Comparison of ENCODE assay signal across 8 cellular contexts in genomic region chr10:125064681-125065492, GRCh38.
DNase-seq lines count a peak whose midpoint lies in the region; ATAC-seq and TF ChIP-seq lines count a peak whose summit lies in the region.

No MANE protein-coding gene starts in this region.

- TF ChIP-seq CTCF in mammary epithelial cell (conservative IDR thresholded peaks at IDR 0.05 in 1 of 2, IDR thresholded peaks at IDR 0.05 in 1 of 2; ENCODE audit: extremely low read depth in 1 of 2, insufficient read depth in 1 of 2, low read depth in 1 of 2, low read length in 2 of 2) = no peak
- TF ChIP-seq CTCF in neural crest cell (conservative IDR thresholded peaks at IDR 0.05) = no peak

- H3K27me3 ChIP-seq in ACC112 (ENCODE audit: insufficient read depth, low read length) = no peaks in the 10 kb centered on the region
- H3K27me3 ChIP-seq in mammary epithelial cell (ENCODE audit: insufficient read depth, low read length) = no peaks in the 10 kb centered on the region

- H3K27ac ChIP-seq in ACC112 (ENCODE audit: low read depth, low read length) (peak overlapping the region; percentile 72), mammary epithelial cell (ENCODE audit: insufficient read depth, low read depth, low read length) (peak overlapping the region; percentile 89)

- ATAC-seq in GM18502 (IDR thresholded peaks at IDR 0.05; ENCODE audit: poor library complexity, unreplicated experiment) = peak; percentile 90
- ATAC-seq in HG02870 (IDR thresholded peaks at IDR 0.05; ENCODE audit: unreplicated experiment) = peak; percentile 86

- H3K9me3 Mint-ChIP-seq in neural crest cell = no peaks in the 10 kb centered on the region
- H3K9me3 Mint-ChIP-seq in activated T-helper 1 cell treated with anti-CD3 and anti-CD28 coated beads, Interleukin-12 subunit alpha, Interleukin-12 subunit beta, Interleukin-2, Interleukin-4 antibody, amounts not matched to agents 30 ng/mL and 10 ng/mL and 1 ng/mL, durations not matched to agents 14 hours and 24 hours and 36 hours = no peaks in the 10 kb centered on the region

- H3K4me1 ChIP-seq in ACC112 (ENCODE audit: control insufficient read depth, insufficient read depth, low read length, unreplicated experiment) (peaks cover 38% of the 10 kb centered on the region), mammary epithelial cell (ENCODE audit: insufficient read depth, low read length) (peaks cover 64% of the 10 kb centered on the region)

- peaks cover 2% of the 10 kb centered on the region for H3K36me3 Mint-ChIP-seq in neural crest cell (ENCODE audit: low read depth)
- no peaks in the 10 kb centered on the region for H3K36me3 Mint-ChIP-seq in activated T-helper 1 cell treated with anti-CD3 and anti-CD28 coated beads, Interleukin-12 subunit alpha, Interleukin-12 subunit beta, Interleukin-2, Interleukin-4 antibody, amounts not matched to agents 30 ng/mL and 10 ng/mL and 1 ng/mL, durations not matched to agents 14 hours and 24 hours and 36 hours (ENCODE audit: low read depth)

- no peaks in the 10 kb centered on the region for H3K9me3 ChIP-seq in mammary epithelial cell (replicated peaks; ENCODE audit: insufficient read depth, low read length)

- peak overlapping the region; percentile 76 for H3K4me2 ChIP-seq in mammary epithelial cell (ENCODE audit: insufficient read depth, low read depth, low read length)

- H4K20me1 ChIP-seq in mammary epithelial cell (ENCODE audit: insufficient read depth, low read length) = no peaks in the 10 kb centered on the region

- intact Hi-C loops in mammary epithelial cell (cut with micrococcal nuclease) = loop anchor here (1.0 to 10.0 kb wide), 5 partner anchors 19 to 640 kb away; no protein-coding TSS in a partner anchor
- intact Hi-C loops in activated T-helper 1 cell treated with anti-CD3 and anti-CD28 coated beads, Interleukin-12 subunit alpha, Interleukin-12 subunit beta, Interleukin-2, Interleukin-4 antibody, amounts not matched to agents 30 ng/mL and 10 ng/mL and 1 ng/mL, durations not matched to agents 14 hours and 24 hours and 36 hours (cut with micrococcal nuclease) = no loop called here

- H3K4me3 Mint-ChIP-seq in neural crest cell = no peak overlapping the region
- H3K4me3 Mint-ChIP-seq in activated T-helper 1 cell treated with anti-CD3 and anti-CD28 coated beads, Interleukin-12 subunit alpha, Interleukin-12 subunit beta, Interleukin-2, Interleukin-4 antibody, amounts not matched to agents 30 ng/mL and 10 ng/mL and 1 ng/mL, durations not matched to agents 14 hours and 24 hours and 36 hours = no peak overlapping the region

- in situ Hi-C loops in mammary epithelial cell (cut with MboI; ENCODE audit: low sequenced_read_pairs in 2 of 2) = no loop called here

- H3K4me1 Mint-ChIP-seq in neural crest cell = peaks cover 72% of the 10 kb centered on the region
- peaks cover 14% of the 10 kb centered on the region for H3K4me1 Mint-ChIP-seq in activated T-helper 1 cell treated with anti-CD3 and anti-CD28 coated beads, Interleukin-12 subunit alpha, Interleukin-12 subunit beta, Interleukin-2, Interleukin-4 antibody, amounts not matched to agents 30 ng/mL and 10 ng/mL and 1 ng/mL, durations not matched to agents 14 hours and 24 hours and 36 hours (ENCODE audit: low read depth)

- peak overlapping the region; percentile 72 for H3K9ac ChIP-seq in mammary epithelial cell (ENCODE audit: insufficient read depth, low read length)

- H3K79me2 ChIP-seq in ACC112 (ENCODE audit: control insufficient read depth, insufficient read depth, low read length, unreplicated experiment) = peaks cover 38% of the 10 kb centered on the region
- H3K79me2 ChIP-seq in mammary epithelial cell (ENCODE audit: insufficient read depth, low read length) = peaks cover 92% of the 10 kb centered on the region

- peak overlapping the region; percentile 52 for H3K27ac Mint-ChIP-seq in neural crest cell (ENCODE audit: unreplicated experiment)
- no peak overlapping the region for H3K27ac Mint-ChIP-seq in activated T-helper 1 cell treated with anti-CD3 and anti-CD28 coated beads, Interleukin-12 subunit alpha, Interleukin-12 subunit beta, Interleukin-2, Interleukin-4 antibody, amounts not matched to agents 30 ng/mL and 10 ng/mL and 1 ng/mL, durations not matched to agents 14 hours and 24 hours and 36 hours

- H2AFZ ChIP-seq in ACC112 (ENCODE audit: low read length, unreplicated experiment) (no peak overlapping the region), mammary epithelial cell (ENCODE audit: low read depth, low read length) (no peak overlapping the region)

- H3K36me3 ChIP-seq in ACC112 (ENCODE audit: insufficient read depth, low read length) (no peaks in the 10 kb centered on the region), mammary epithelial cell (ENCODE audit: insufficient read depth, low read length) (peaks cover 5% of the 10 kb centered on the region)

- no peak overlapping the region for H3K4me3 ChIP-seq in ACC112 (ENCODE audit: low read depth, low read length)
- H3K4me3 ChIP-seq in mammary epithelial cell (replicated peaks in 1 of 3; ENCODE audit: insufficient read depth in 1 of 3, low read depth in 2 of 3, low read length in 3 of 3) = peak overlapping the region; percentile 5 to 17 (median 7)

- DNase-seq in NCI-H2196 treated with DMSO at 0.1 percent for 48 hours (lab: John Stamatoyannopoulos, UW; ENCODE audit: unreplicated experiment) (peak; percentile 13), mammary epithelial cell (peak; percentile 98), neural crest cell (ENCODE audit: low read depth, low spot score) (no peak), DMS 273 treated with DMSO at 0.1 percent for 48 hours (lab: John Stamatoyannopoulos, UW) (no peak)
- DNase-seq in activated T-helper 1 cell treated with anti-CD3 and anti-CD28 coated beads, Interleukin-12 subunit alpha, Interleukin-12 subunit beta, Interleukin-2, Interleukin-4 antibody, amounts not matched to agents 30 ng/mL and 10 ng/mL and 1 ng/mL, durations not matched to agents 14 hours and 24 hours and 36 hours (ENCODE audit: low spot score) = no peak

- CTCF ChIA-PET in mammary epithelial cell (lab: Charles Lee; ENCODE audit: low non-redundant PET) = interaction anchor here (0.6 kb wide), 2 partner anchors 282 to 310 kb away, joined by 3 to 5 read pairs; no protein-coding TSS in a partner anchor

- H3K27me3 Mint-ChIP-seq in neural crest cell (ENCODE audit: low read depth) = no peaks in the 10 kb centered on the region
- peaks cover 18% of the 10 kb centered on the region for H3K27me3 Mint-ChIP-seq in activated T-helper 1 cell treated with anti-CD3 and anti-CD28 coated beads, Interleukin-12 subunit alpha, Interleukin-12 subunit beta, Interleukin-2, Interleukin-4 antibody, amounts not matched to agents 30 ng/mL and 10 ng/mL and 1 ng/mL, durations not matched to agents 14 hours and 24 hours and 36 hours (ENCODE audit: insufficient read depth)

- 4% methylated on average over 5 of the region's 8 CpGs for WGBS in mammary epithelial cell (ENCODE audit: low coverage, missing lambda C conversion rate)

- dilution Hi-C loops in mammary epithelial cell (cut with HindIII; ENCODE audit: low sequenced_read_pairs) = loop anchor here (5.0 kb wide), 1 partner anchor 62 kb away; no protein-coding TSS in a partner anchor

- BruUV-seq in mammary epithelial cell (replicated peaks; lab: Mats Ljungman, UMichigan) = no TSS peak

Comparison
In these comparisons a context has a peak if more than half of its experiments do, and no peak if none do; other contexts are left out.
1. DNase-seq: peak in NCI-H2196 treated with DMSO at 0.1 percent for 48 hours (single experiment) and mammary epithelial cell (single experiment); none in neural crest cell (single experiment), DMS 273 treated with DMSO at 0.1 percent for 48 hours (single experiment) and activated T-helper 1 cell treated with anti-CD3 and anti-CD28 coated beads, Interleukin-12 subunit alpha, Interleukin-12 subunit beta, Interleukin-2, Interleukin-4 antibody, amounts not matched to agents 30 ng/mL and 10 ng/mL and 1 ng/mL, durations not matched to agents 14 hours and 24 hours and 36 hours (single experiment).